ENCODE assay signal across 1 cellular context in genomic region chr9:87597710-87598200, GRCh38.
TF ChIP-seq lines count a peak whose summit lies in the region.

No MANE protein-coding gene starts in this region.

TF ChIP-seq in H1, 55 proteins besides CTCF, POLR2A, EP300 and RAD21:
- TF ChIP-seq CREB1 (IDR thresholded peaks at IDR 0.05) (no peak), SIN3A (conservative IDR thresholded peaks at IDR 0.05 in 1 of 2, IDR thresholded peaks at IDR 0.05 in 1 of 2; ENCODE audit: low read depth in 1 of 2, low read length in 2 of 2) (no peak)
